In the genomic region with DNA sequence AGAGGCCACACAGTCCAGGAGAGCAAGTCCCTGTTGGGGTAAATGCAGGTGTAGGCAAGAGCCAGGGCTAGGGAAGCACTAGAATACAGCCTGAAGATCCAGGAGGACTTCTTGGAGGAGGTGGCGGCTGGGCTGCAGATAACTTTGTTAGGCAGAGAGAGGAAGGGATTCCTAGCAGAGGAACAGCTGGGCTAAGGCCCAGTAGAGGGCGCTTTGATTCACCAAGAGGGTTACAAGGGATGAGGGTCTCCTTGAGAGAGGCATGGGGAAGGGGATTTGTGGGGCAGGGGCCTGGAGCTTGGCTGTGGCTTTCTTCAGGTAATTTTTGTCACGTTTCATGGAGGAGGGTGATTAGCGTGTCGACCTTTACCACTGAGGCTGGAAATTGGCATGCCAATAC, we compare ENCODE assay signal across 7 cellular contexts. TPM values are rescaled to one million over a fixed set of nuclear protein-coding genes. Genes with fewer than 3 reads are reported as not detected.
DNase-seq lines count a peak whose midpoint lies in the region; TF ChIP-seq lines count a peak whose summit lies in the region.
"Not testable (repeated sequence)": the region's sequence is repeated elsewhere in the genome, so short reads cannot be mapped to it uniquely, and the experiment has no call there.
"Had no signal": no experiment of that assay in that cellular context is flagged by ENCODE, and none has a peak within 500 bp of the region (broad histone marks: within the 10 kb centered on the region; RNA-seq: fewer than 3 reads in every experiment).

No MANE protein-coding gene starts in this region.

- H3K4me1 Mint-ChIP-seq in H9, endodermal cell, neural progenitor cell: not testable (repeated sequence)
- peaks cover 10% of the 10 kb centered on the region for H3K4me1 Mint-ChIP-seq in activated CD4-positive, alpha-beta T cell treated with anti-CD3 and anti-CD28 coated beads, Interleukin-2, amount 10 ng/mL, durations not matched to agents 7 days and 5 days

- not testable (repeated sequence) for H3K14ac ChIP-seq in H9 (ENCODE audit: insufficient read depth, low read length)

- H4K5ac ChIP-seq in H9 (ENCODE audit: insufficient read length, low read depth, low read length), result not testable (repeated sequence)

- not testable (repeated sequence) for H3K4me2 ChIP-seq in H9 (ENCODE audit: insufficient read depth, insufficient read length, low read length); neural progenitor cell

- H3F3A ChIP-seq in neural progenitor cell (ENCODE audit: low read depth), result not testable (repeated sequence)

- H3K56ac ChIP-seq in H9 (ENCODE audit: insufficient read length, low read depth, low read length), result not testable (repeated sequence)

- H3K27ac ChIP-seq in 22Rv1; H9 (ENCODE audit: insufficient read length, low read depth, low read length); endodermal cell (ENCODE audit: low read depth, low read length); neural progenitor cell: not testable (repeated sequence)

- H2BK20ac ChIP-seq in H9 (ENCODE audit: low read depth, low read length, poor library complexity, severe bottlenecking), result not testable (repeated sequence)

- not testable (repeated sequence) for H2AFZ ChIP-seq in H9 (ENCODE audit: low read length); neural progenitor cell (replicated peaks)

- not testable (repeated sequence) for H2BK120ac ChIP-seq in H9 (ENCODE audit: low read depth, low read length, poor library complexity, severe bottlenecking)

- not testable (repeated sequence) for H2BK15ac ChIP-seq in H9 (ENCODE audit: low read depth, low read length)

- H3K4me3 ChIP-seq in endodermal cell (ENCODE audit: low read length); neural progenitor cell: not testable (repeated sequence)

- POLR2A ChIA-PET in activated CD4-positive, alpha-beta T cell treated with anti-CD3 and anti-CD28 coated beads, Interleukin-2, amount 10 ng/mL, durations not matched to agents 7 days and 5 days (lab: Charles Lee), result not testable (repeated sequence)

- H3K27me3 ChIP-seq in H9 (ENCODE audit: insufficient read depth, low read length); endodermal cell (ENCODE audit: control insufficient read depth, insufficient read depth, low read length, poor library complexity, severe bottlenecking); neural progenitor cell: not testable (repeated sequence)

- not testable (repeated sequence) for DNase-seq in H9; activated CD4-positive, alpha-beta T cell treated with anti-CD3 and anti-CD28 coated beads, Interleukin-2, amount 10 ng/mL, durations not matched to agents 7 days and 5 days; endodermal cell; neural progenitor cell (ENCODE audit: low spot score)

- H4K20me1 ChIP-seq in H9 (ENCODE audit: control insufficient read depth, insufficient read depth, insufficient read length); neural progenitor cell (ENCODE audit: low read depth): not testable (repeated sequence)

- H3K4ac ChIP-seq in H9 (ENCODE audit: low read depth, low read length), result not testable (repeated sequence)

- not testable (repeated sequence) for H2BK5ac ChIP-seq in H9 (ENCODE audit: insufficient read length, low read length)

- H4K8ac ChIP-seq in H9 (replicated peaks; ENCODE audit: insufficient read length, low read depth, low read length), result not testable (repeated sequence)

- not testable (repeated sequence) for H3K27me3 Mint-ChIP-seq in H9 (ENCODE audit: low read depth); activated CD4-positive, alpha-beta T cell treated with anti-CD3 and anti-CD28 coated beads, Interleukin-2, amount 10 ng/mL, durations not matched to agents 7 days and 5 days; endodermal cell (ENCODE audit: insufficient read depth); neural progenitor cell (ENCODE audit: insufficient read depth, low read depth)

- not testable (repeated sequence) for H3K9ac ChIP-seq in H9 (ENCODE audit: extremely low read depth, insufficient read length, low read length); endodermal cell (ENCODE audit: extremely low read depth, low read length, poor library complexity, severe bottlenecking); neural progenitor cell

- peak overlapping the region in 1 of 3 experiments; percentile 81; a peak in 1 of 7 replicates for H3K27ac Mint-ChIP-seq in H9
- peak overlapping the region; percentile 62 for H3K27ac Mint-ChIP-seq in activated CD4-positive, alpha-beta T cell treated with anti-CD3 and anti-CD28 coated beads, Interleukin-2, amount 10 ng/mL, durations not matched to agents 7 days and 5 days
- not testable (repeated sequence) for H3K27ac Mint-ChIP-seq in endodermal cell, neural progenitor cell

- not testable (repeated sequence) for H3K36me3 Mint-ChIP-seq in H9 (ENCODE audit: insufficient read depth in 1 of 3, low read depth in 3 of 3); neural progenitor cell
- H3K36me3 Mint-ChIP-seq in activated CD4-positive, alpha-beta T cell treated with anti-CD3 and anti-CD28 coated beads, Interleukin-2, amount 10 ng/mL, durations not matched to agents 7 days and 5 days (ENCODE audit: low read depth), result peaks cover 13% of the 10 kb centered on the region
- H3K36me3 Mint-ChIP-seq in endodermal cell (ENCODE audit: low read depth), result peaks cover 19% of the 10 kb centered on the region

- H3K18ac ChIP-seq in H9 (ENCODE audit: insufficient read length, low read depth, low read length), result not testable (repeated sequence)

- not testable (repeated sequence) for H2AK5ac ChIP-seq in H9 (ENCODE audit: insufficient read length, low read length)

- not testable (repeated sequence) for H3K36me3 ChIP-seq in endodermal cell (ENCODE audit: control insufficient read depth, insufficient read depth, low read length); neural progenitor cell

- not testable (repeated sequence) for H2BK12ac ChIP-seq in H9 (ENCODE audit: insufficient read length, low read depth, low read length)

- CTCF ChIA-PET in activated CD4-positive, alpha-beta T cell treated with anti-CD3 and anti-CD28 coated beads, Interleukin-2, amount 10 ng/mL, durations not matched to agents 7 days and 5 days (lab: Charles Lee), result not testable (repeated sequence)

- TF ChIP-seq CTCF in 22Rv1 (IDR thresholded peaks at IDR 0.05), result 0 out of 2 replicates have a peak, but pooled peaks have one; percentile 8
- peak; percentile 50 for TF ChIP-seq CTCF in H9 (conservative IDR thresholded peaks at IDR 0.05)
- TF ChIP-seq CTCF in endodermal cell (conservative IDR thresholded peaks at IDR 0.05), result peak; percentile 39
- TF ChIP-seq CTCF in neural progenitor cell (IDR thresholded peaks at IDR 0.05), result peak; percentile 30

- not testable (repeated sequence) for H3K79me2 ChIP-seq in H9 (ENCODE audit: insufficient read depth, low read length); neural progenitor cell (ENCODE audit: low read depth)

- H3K4me1 ChIP-seq in H9 (ENCODE audit: insufficient read depth, low read length); endodermal cell (ENCODE audit: control insufficient read depth, insufficient read depth, low read length); neural progenitor cell: not testable (repeated sequence)

- H4K91ac ChIP-seq in H9 (ENCODE audit: insufficient read length, low read depth, low read length), result not testable (repeated sequence)

- WGBS in H9 (ENCODE audit: extremely low coverage, insufficient read length, low lambda C conversion rate), result no CpG with 5 or more reads among the region's 5 CpGs
- WGBS in endodermal cell (ENCODE audit: insufficient coverage in 1 of 2, insufficient read length in 1 of 2), 2 experiments, result 57 to 67% methylated on average over 1 to 4 of the region's 5 CpGs

- not testable (repeated sequence) for H3K9me3 Mint-ChIP-seq in H9; activated CD4-positive, alpha-beta T cell treated with anti-CD3 and anti-CD28 coated beads, Interleukin-2, amount 10 ng/mL, durations not matched to agents 7 days and 5 days; endodermal cell; neural progenitor cell

- not testable (repeated sequence) for H3K4me3 Mint-ChIP-seq in H9; activated CD4-positive, alpha-beta T cell treated with anti-CD3 and anti-CD28 coated beads, Interleukin-2, amount 10 ng/mL, durations not matched to agents 7 days and 5 days; endodermal cell; neural progenitor cell

- not testable (repeated sequence) for H3K9me3 ChIP-seq in H9 (ENCODE audit: control insufficient read depth, low read depth, low read length); endodermal cell (ENCODE audit: control insufficient read depth, low read length); neural progenitor cell (ENCODE audit: low read depth)

- not testable (repeated sequence) for H3T11ph ChIP-seq in H9 (ENCODE audit: low read length)

- H3K79me1 ChIP-seq in H9 (ENCODE audit: insufficient read depth, low read depth, low read length, poor library complexity, severe bottlenecking), result not testable (repeated sequence)

- H3K23ac ChIP-seq in H9 (ENCODE audit: insufficient read length, low read depth, low read length), result not testable (repeated sequence)

- H3K23me2 ChIP-seq in H9 (ENCODE audit: insufficient read length, low read depth, low read length, poor library complexity, severe bottlenecking), result not testable (repeated sequence)

RNA-seq across cellular contexts. Expression of gene GGT1, which starts 18.3 kb away (rescaled TPM):
- total RNA-seq in H9 (2021) (19.5 and 20.5 TPM in 2 replicates), endodermal cell (10 to 100 TPM; 22.4 to 52.8 TPM), neural progenitor cell (ENCODE audit: low replicate concordance) (4.9 and 7.7 TPM in 2 replicates)
- total RNA-seq in activated CD4-positive, alpha-beta T cell treated with anti-CD3 and anti-CD28 coated beads, Interleukin-2, amount 10 ng/mL, durations not matched to agents 7 days and 5 days, result 10 to 100 TPM; 44.6 to 48.1 TPM
- 6.2 TPM for polyA plus RNA-seq in endodermal cell (2013, experiment 1 of 2)
- polyA plus RNA-seq in endodermal cell (2013, experiment 2 of 2), result 6.4 TPM

RNA-seq across cellular contexts. Expression of gene LRRC75B, which starts 28.4 kb away (rescaled TPM):
- total RNA-seq in H9 (2021) (16.4 and 18.1 TPM in 2 replicates), endodermal cell (10 to 100 TPM; 27.4 to 31.2 TPM), neural progenitor cell (ENCODE audit: low replicate concordance) (8.2 and 19.0 TPM in 2 replicates)
- 1 to 10 TPM in 1 of 2 experiments, under 1 TPM in 1; 0.64 to 1.0 TPM for total RNA-seq in activated CD4-positive, alpha-beta T cell treated with anti-CD3 and anti-CD28 coated beads, Interleukin-2, amount 10 ng/mL, durations not matched to agents 7 days and 5 days
- polyA plus RNA-seq in endodermal cell (2013, experiment 1 of 2), result 30.7 TPM
- polyA plus RNA-seq in endodermal cell (2013, experiment 2 of 2), result 24.6 TPM
- total RNA-seq: CD4-positive, alpha-beta T cell; CD8-positive, alpha-beta T cell had no signal
